Comparison of ENCODE assay signal across 1 cellular context in the genomic region with DNA sequence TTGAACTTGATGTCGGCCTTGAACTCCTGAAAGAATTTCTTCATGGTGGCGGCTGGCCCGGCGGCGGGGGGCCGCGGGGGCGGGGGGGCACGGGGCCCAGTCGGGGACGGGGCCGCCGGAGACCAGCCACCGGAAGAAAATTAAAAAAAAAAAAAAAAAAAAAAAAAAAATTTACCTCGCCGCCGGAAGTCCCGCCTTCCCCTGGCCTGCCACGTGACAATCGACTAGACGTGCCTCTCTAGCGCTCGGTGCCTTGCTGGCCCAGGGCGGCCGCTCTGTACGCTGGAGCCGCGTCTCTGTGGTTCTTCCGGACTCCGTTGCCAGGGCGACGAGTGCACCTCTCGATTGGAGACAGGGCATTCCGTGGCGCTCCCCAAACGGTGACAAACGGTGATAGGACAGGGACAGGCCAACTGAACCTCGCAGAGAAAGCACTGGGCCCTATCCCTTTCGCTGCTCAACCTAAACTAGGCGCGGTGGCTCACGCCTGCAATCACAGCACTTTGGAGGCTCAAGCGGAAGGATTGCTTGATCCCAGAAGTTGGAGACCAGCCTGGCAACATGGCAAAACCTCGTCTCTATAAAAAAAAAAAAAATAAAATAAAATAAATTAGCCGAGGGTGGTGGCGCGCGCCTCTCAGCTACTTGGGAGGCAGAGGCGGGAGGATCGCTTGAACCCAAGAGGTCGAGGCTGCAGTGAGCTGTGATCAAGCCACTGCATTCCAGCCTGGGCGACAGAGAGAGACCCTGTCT.
A peak's percentile ranks its signal among the peaks of the same experiment; 100 is the strongest.
TF ChIP-seq lines count a peak whose summit lies in the region.

TSS of gene UBXN6 (minus strand) at position 141 of the 753 bp plus-strand sequence. CDS start at position 44, 97 bp downstream.

TF ChIP-seq in WTC11, 78 proteins besides CTCF, POLR2A, EP300 and RAD21 (continued from another document):
- TF ChIP-seq ARID4B (CRISPR knock-in tag; IDR thresholded peaks at IDR 0.05; ENCODE audit: borderline replicate concordance) (0 out of 2 replicates have a peak, but pooled peaks have one; percentile 51), SP1 (CRISPR knock-in tag; conservative IDR thresholded peaks at IDR 0.05) (peak; percentile 78)
TF ChIP-seq in WTC11: peak in this region for 9.
